In the genomic region with DNA sequence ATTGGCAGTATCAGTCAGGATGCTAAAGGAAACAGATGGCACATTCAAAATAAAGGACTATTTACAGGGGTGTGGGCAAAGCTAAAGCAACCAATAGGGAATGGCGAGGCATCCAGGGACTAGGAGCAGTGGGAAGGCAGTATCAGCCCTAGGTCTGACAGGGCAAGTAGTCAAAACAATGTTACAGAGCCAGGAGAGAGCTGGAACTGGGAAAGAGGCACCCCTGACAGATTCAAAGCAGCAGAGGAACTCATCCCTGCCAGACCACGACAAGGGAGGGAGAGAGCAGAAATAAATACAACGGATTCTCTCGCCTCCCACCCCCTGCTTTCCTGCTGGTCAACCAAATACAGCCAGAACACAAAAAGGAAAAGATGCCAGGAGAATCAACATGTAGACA, we compare ENCODE assay signal across 25 cellular contexts.
DNase-seq lines count a peak whose midpoint lies in the region; ATAC-seq, FAIRE-seq and TF ChIP-seq lines count a peak whose summit lies in the region.
"Had no signal": no experiment of that assay in that cellular context is flagged by ENCODE, and none has a peak within 500 bp of the region (broad histone marks: within the 10 kb centered on the region; RNA-seq: fewer than 3 reads in every experiment).

No MANE protein-coding gene starts in this region.

- no peaks in the 10 kb centered on the region for H3K9me3 ChIP-seq in HepG2 (ENCODE audit: low read length)
- no peaks in the 10 kb centered on the region for H3K9me3 ChIP-seq in right lobe of liver
- H3K9me3 ChIP-seq in mesenchymal stem cell (ENCODE audit: control insufficient read depth, low read length), result no peaks in the 10 kb centered on the region
- H3K9me3 ChIP-seq in vagina, result no peaks in the 10 kb centered on the region
- H3K9me3 ChIP-seq in body of pancreas, result no peaks in the 10 kb centered on the region
- no peaks in the 10 kb centered on the region for H3K9me3 ChIP-seq in kidney (ENCODE audit: control insufficient read depth in 1 of 2, low read length in 2 of 2)
- H3K9me3 ChIP-seq: ascending aorta, tibial artery had no signal

- POLR2A ChIA-PET in HepG2 (lab: Yijun Ruan, JAX), result no interaction called here

- H3K9ac ChIP-seq in HepG2 (ENCODE audit: insufficient read depth, low read depth, low read length) (no peak overlapping the region), mesenchymal stem cell (ENCODE audit: low read length) (no peak overlapping the region), kidney (ENCODE audit: low read length in 2 of 2) (no peak overlapping the region)

- TF ChIP-seq RAD21 in HepG2 (CRISPR knock-in tag; IDR thresholded peaks at IDR 0.05), result no peak

- H2AK5ac ChIP-seq in mesenchymal stem cell (ENCODE audit: low read length, severe bottlenecking), result no peak overlapping the region

- FAIRE-seq in HepG2 (lab: Jason Lieb, UNC) (no peak), kidney (lab: Jason Lieb, UNC) (no peak)
- FAIRE-seq: small intestine had no signal

- intact Hi-C loops in HepG2 (cut with micrococcal nuclease; ENCODE audit: unreplicated experiment), result no loop called here
- intact Hi-C loops in right lobe of liver (cut with DNase I), result no loop called here
- intact Hi-C loops in vagina (cut with DNase I), result no loop called here
- intact Hi-C loops in body of pancreas (cut with DNase I), result no loop called here
- intact Hi-C loops in kidney (cut with DNase I), result no loop called here

- H4K8ac ChIP-seq in mesenchymal stem cell (ENCODE audit: low read length), result peak overlapping the region; percentile 40

- ATAC-seq in HepG2 (no peak), right lobe of liver (no peak), body of pancreas (no peak)
- ATAC-seq: activated CD4-positive, alpha-beta T cell treated with anti-CD3 and anti-CD28 coated beads for 36 hours; foreskin keratinocyte had no signal

- H3K27me3 ChIP-seq in HepG2 (ENCODE audit: control insufficient read depth in 1 of 2, insufficient read depth in 2 of 2, low read length in 2 of 2) (peaks cover 0 to 13% of the 10 kb centered on the region in 2 experiments; a peak in 2 of 5 replicates), right lobe of liver (no peaks in the 10 kb centered on the region), mesenchymal stem cell (ENCODE audit: control insufficient read depth in 1 of 2, insufficient read depth in 1 of 2, low read length in 2 of 2) (no peaks in the 10 kb centered on the region), vagina (no peaks in the 10 kb centered on the region), body of pancreas (no peaks in the 10 kb centered on the region)
- H3K27me3 ChIP-seq: ascending aorta, foreskin keratinocyte, hepatocyte, tibial artery had no signal

- peak overlapping the region; percentile 11 for H2AFZ ChIP-seq in HepG2 (ENCODE audit: low read length)
- H2AFZ ChIP-seq in mesenchymal stem cell (ENCODE audit: low read depth, low read length), result no peak overlapping the region
- H2AFZ ChIP-seq: hepatocyte had no signal

- peak overlapping the region; percentile 1 for H4K91ac ChIP-seq in mesenchymal stem cell (ENCODE audit: low read length)

- no peak overlapping the region for H3K14ac ChIP-seq in mesenchymal stem cell (ENCODE audit: low read length in 2 of 2)

- WGBS in HepG2 (ENCODE audit: low lambda C conversion rate), result 2% methylated on average over 4 of the region's 4 CpGs
- WGBS in right lobe of liver (ENCODE audit: insufficient coverage, low coverage, low lambda C conversion rate, missing lambda C conversion rate), result 67% methylated on average over 4 of the region's 4 CpGs
- 62% methylated on average over 4 of the region's 4 CpGs for WGBS in mesenchymal stem cell
- WGBS in body of pancreas, 2 donors, result 48 to 56% methylated on average over 4 of the region's 4 CpGs

- no peak overlapping the region for H3K4me3 ChIP-seq in HepG2 (replicated peaks in 1 of 3; ENCODE audit: insufficient read depth in 1 of 3, low read depth in 2 of 3, low read length in 3 of 3)
- H3K4me3 ChIP-seq in right lobe of liver, result no peak overlapping the region
- H3K4me3 ChIP-seq in mesenchymal stem cell (ENCODE audit: insufficient read depth in 1 of 2, low read depth in 1 of 2, low read length in 2 of 2), result no peak overlapping the region
- H3K4me3 ChIP-seq in vagina, result no peak overlapping the region
- H3K4me3 ChIP-seq in body of pancreas, result no peak overlapping the region
- no peak overlapping the region for H3K4me3 ChIP-seq in kidney (ENCODE audit: low read length in 2 of 2)
- H3K4me3 ChIP-seq: ascending aorta, hepatocyte, tibial artery had no signal

- H2BK12ac ChIP-seq in mesenchymal stem cell (ENCODE audit: low read length in 2 of 2), result peak overlapping the region; percentile 7 to 11

- TF ChIP-seq CTCF in HepG2 (CRISPR knock-in tag; IDR thresholded peaks at IDR 0.05) (no peak), right lobe of liver (IDR thresholded peaks at IDR 0.05) (no peak), vagina (IDR thresholded peaks at IDR 0.05) (no peak), body of pancreas (IDR thresholded peaks at IDR 0.05) (no peak), kidney (IDR thresholded peaks at IDR 0.05; ENCODE audit: borderline replicate concordance, extremely low read depth, insufficient read depth) (no peak)

- peak overlapping the region; percentile 3 to 35 for H3K4ac ChIP-seq in mesenchymal stem cell (ENCODE audit: low read depth in 1 of 2, low read length in 2 of 2)

- in situ Hi-C loops in HepG2 (cut with HindIII; ENCODE audit: extremely low pct_ligation_motif_present, low pct_unique_long_range_greater_than_20kb), result no loop called here

- no peaks in the 10 kb centered on the region for H3K36me3 ChIP-seq in HepG2 (replicated peaks in 1 of 2; ENCODE audit: control insufficient read depth in 1 of 2, insufficient read depth in 2 of 2, low read length in 2 of 2)
- H3K36me3 ChIP-seq in right lobe of liver, result no peaks in the 10 kb centered on the region
- H3K36me3 ChIP-seq in mesenchymal stem cell (ENCODE audit: control insufficient read depth in 1 of 2, insufficient read depth in 2 of 2, low read depth in 1 of 2, low read length in 2 of 2), result no peaks in the 10 kb centered on the region
- no peaks in the 10 kb centered on the region for H3K36me3 ChIP-seq in vagina
- no peaks in the 10 kb centered on the region for H3K36me3 ChIP-seq in body of pancreas (replicated peaks in 1 of 2; ENCODE audit: insufficient read depth in 1 of 2, low read depth in 2 of 2)
- no peaks in the 10 kb centered on the region for H3K36me3 ChIP-seq in kidney (ENCODE audit: control insufficient read depth in 1 of 2, insufficient read depth in 2 of 2, low read length in 2 of 2)
- H3K36me3 ChIP-seq: ascending aorta, tibial artery had no signal

- H3K27ac ChIP-seq in HepG2 (ENCODE audit: extremely low read length, insufficient read depth, low read length), result no peak overlapping the region
- H3K27ac ChIP-seq in right lobe of liver, result no peak overlapping the region
- no peak overlapping the region for H3K27ac ChIP-seq in mesenchymal stem cell (ENCODE audit: low read length, poor library complexity, severe bottlenecking)
- peak overlapping the region; percentile 73 for H3K27ac ChIP-seq in vagina
- no peak overlapping the region for H3K27ac ChIP-seq in body of pancreas
- H3K27ac ChIP-seq in kidney (ENCODE audit: low read depth in 2 of 2, low read length in 2 of 2), result no peak overlapping the region
- H3K27ac ChIP-seq: ascending aorta, foreskin keratinocyte, tibial artery had no signal

- H4K20me1 ChIP-seq in HepG2 (ENCODE audit: insufficient read depth, low read length), result no peaks in the 10 kb centered on the region

- H3K79me2 ChIP-seq in HepG2 (ENCODE audit: insufficient read depth, low read length), result no peaks in the 10 kb centered on the region
- H3K79me2 ChIP-seq: hepatocyte had no signal

- no TSS peak for BruUV-seq in HepG2 (replicated peaks; lab: Mats Ljungman, UMichigan)

- no peaks in the 10 kb centered on the region for H3K79me1 ChIP-seq in mesenchymal stem cell (replicated peaks; ENCODE audit: low read length, poor library complexity, severe bottlenecking)

- TF ChIP-seq EP300 in HepG2 (IDR thresholded peaks at IDR 0.05; ENCODE audit: low read depth in 2 of 2, low read length in 2 of 2) (no peak), HepG2 (CRISPR knock-in tag; IDR thresholded peaks at IDR 0.05; ENCODE audit: borderline replicate concordance) (no peak)

- no peak overlapping the region for H3K23ac ChIP-seq in mesenchymal stem cell (ENCODE audit: low read length in 2 of 2)

- peak overlapping the region in 1 of 2 experiments; percentile 41 for H3K18ac ChIP-seq in mesenchymal stem cell (ENCODE audit: low read depth in 1 of 2, low read length in 2 of 2)

- CTCF ChIA-PET in HepG2 (lab: Yijun Ruan, JAX; ENCODE audit: low intra/inter-chr PET ratio, low total read pairs), result no interaction called here

- no peaks in the 10 kb centered on the region for H3K4me1 ChIP-seq in HepG2 (ENCODE audit: insufficient read depth, low read length)
- H3K4me1 ChIP-seq in right lobe of liver, result no peaks in the 10 kb centered on the region
- H3K4me1 ChIP-seq in mesenchymal stem cell (ENCODE audit: control insufficient read depth, insufficient read depth, low read depth, low read length), result no peaks in the 10 kb centered on the region
- peaks cover 20% of the 10 kb centered on the region for H3K4me1 ChIP-seq in vagina
- H3K4me1 ChIP-seq in body of pancreas, result no peaks in the 10 kb centered on the region
- no peaks in the 10 kb centered on the region for H3K4me1 ChIP-seq in kidney (ENCODE audit: control insufficient read depth in 1 of 2, insufficient read depth in 1 of 2, low read depth in 1 of 2, low read length in 2 of 2)
- H3K4me1 ChIP-seq: ascending aorta, foreskin keratinocyte had no signal

- H2BK15ac ChIP-seq in mesenchymal stem cell (ENCODE audit: low read depth, poor library complexity, severe bottlenecking), result peak overlapping the region; percentile 70

- DNase-seq in HepG2 (ENCODE audit: low spot score), result no peak
- no peak for DNase-seq in right lobe of liver
- peak; percentile 95 for DNase-seq in cerebellar cortex (ENCODE audit: low spot score)
- DNase-seq in mesenchymal stem cell, result no peak
- DNase-seq in vagina (ENCODE audit: extremely low spot score in 2 of 2), result no peak
- no peak for DNase-seq in activated effector memory CD4-positive, alpha-beta T cell treated with anti-CD3 and anti-CD28 coated beads, Interleukin-2, amount 50 U/mL, for 16 hours
- no peak for DNase-seq in body of pancreas
- DNase-seq in kidney, result no peak
- DNase-seq: activated CD4-positive, alpha-beta T cell treated with anti-CD3 and anti-CD28 coated beads for 36 hours; activated effector memory CD4-positive, alpha-beta T cell treated with Interleukin-2 at 50 U/mL for 16 hours; activated naive CD8-positive, alpha-beta T cell treated with anti-CD3 and anti-CD28 coated beads for 36 hours; AML-193; CD4-positive, alpha-beta memory T cell; effector CD4-positive, alpha-beta T cell; foreskin keratinocyte; immature natural killer cell; naive B cell; NCI-H1436 treated with DMSO at 0.1 percent for 48 hours; NCI-H774; occipital lobe; RPMI8226; small intestine; tibial artery had no signal

- H2BK120ac ChIP-seq in mesenchymal stem cell (ENCODE audit: low read depth, low read length), result peak overlapping the region; percentile 62

- H3K4me2 ChIP-seq in HepG2 (ENCODE audit: low read depth, low read length), result no peak overlapping the region
- H3K4me2 ChIP-seq in mesenchymal stem cell (ENCODE audit: low read length, poor library complexity, severe bottlenecking), result no peak overlapping the region
- H3K4me2 ChIP-seq: hepatocyte had no signal

- no peak overlapping the region for H2BK5ac ChIP-seq in mesenchymal stem cell (ENCODE audit: low read depth, low read length, poor library complexity, severe bottlenecking)

- TF ChIP-seq POLR2A in HepG2 (IDR thresholded peaks at IDR 0.05; ENCODE audit: insufficient read depth in 1 of 2, low read depth in 2 of 2, low read length in 2 of 2) (no peak), right lobe of liver (IDR thresholded peaks at IDR 0.05) (no peak), vagina (IDR thresholded peaks at IDR 0.05) (no peak), body of pancreas (IDR thresholded peaks at IDR 0.05) (no peak)
